Comparison of ENCODE assay signal across 1 cellular context in genomic region chr11:135004495-135004894, GRCh38.
TF ChIP-seq lines count a peak whose summit lies in the region.

No MANE protein-coding gene starts in this region.

TF ChIP-seq in GM23338, 12 proteins besides CTCF, POLR2A, EP300 and RAD21 (continued from another document):
- TF ChIP-seq ZNF462 (CRISPR knock-in tag; IDR thresholded peaks at IDR 0.05) (no peak), POLR2AphosphoS5 (IDR thresholded peaks at IDR 0.05; ENCODE audit: low read depth) (no peak), ZNF114 (CRISPR knock-in tag; IDR thresholded peaks at IDR 0.05) (no peak), JUNB (IDR thresholded peaks at IDR 0.05; ENCODE audit: unreplicated experiment) (no peak), EZH2phosphoT487 (IDR thresholded peaks at IDR 0.05; ENCODE audit: unreplicated experiment) (no peak), CREB1 (CRISPR knock-in tag; IDR thresholded peaks at IDR 0.05; ENCODE audit: low read depth) (no peak), EZH2 (IDR thresholded peaks at IDR 0.05; ENCODE audit: low read depth, unreplicated experiment) (no peak), ZNF331 (CRISPR knock-in tag; IDR thresholded peaks at IDR 0.05; ENCODE audit: low read depth) (no peak), ETS1 (IDR thresholded peaks at IDR 0.05) (no peak), REST (IDR thresholded peaks at IDR 0.05; ENCODE audit: unreplicated experiment) (no peak), STAT1 (IDR thresholded peaks at IDR 0.05; ENCODE audit: unreplicated experiment) (no peak)
